In the genomic region with DNA sequence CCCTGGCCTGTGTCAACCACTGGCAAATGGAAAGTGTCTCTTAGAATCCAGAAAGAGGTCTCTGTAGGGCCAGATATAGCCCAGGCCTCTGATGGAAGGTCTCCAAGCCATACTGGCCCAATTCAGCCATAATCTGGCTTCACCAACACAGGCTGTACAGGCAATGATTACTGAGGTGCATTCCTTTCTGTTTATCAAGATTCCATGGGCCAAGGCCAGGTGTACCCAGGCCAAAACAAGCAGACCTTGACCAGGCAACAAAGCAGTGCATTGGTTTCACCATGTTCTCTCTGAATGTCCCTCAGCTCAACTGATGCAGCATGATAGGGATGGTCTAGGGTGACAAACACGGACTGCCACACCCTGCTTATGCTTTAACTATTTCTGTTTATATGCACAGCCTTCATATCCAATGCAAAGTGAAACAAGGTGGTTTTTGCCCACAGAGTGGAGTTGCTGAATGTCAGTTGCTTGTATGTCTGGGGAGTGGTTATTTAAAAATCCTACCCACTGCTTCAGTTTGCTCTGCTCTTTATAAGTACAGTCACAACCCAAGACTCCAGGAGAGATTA, we compare ENCODE assay signal across 1 cellular context.
TF ChIP-seq lines count a peak whose summit lies in the region.

No MANE protein-coding gene starts in this region.

TF ChIP-seq in HepG2, 621 proteins besides CTCF, POLR2A, EP300 and RAD21 (continued from another document and continues in another):
- TF ChIP-seq, protein P1, sequence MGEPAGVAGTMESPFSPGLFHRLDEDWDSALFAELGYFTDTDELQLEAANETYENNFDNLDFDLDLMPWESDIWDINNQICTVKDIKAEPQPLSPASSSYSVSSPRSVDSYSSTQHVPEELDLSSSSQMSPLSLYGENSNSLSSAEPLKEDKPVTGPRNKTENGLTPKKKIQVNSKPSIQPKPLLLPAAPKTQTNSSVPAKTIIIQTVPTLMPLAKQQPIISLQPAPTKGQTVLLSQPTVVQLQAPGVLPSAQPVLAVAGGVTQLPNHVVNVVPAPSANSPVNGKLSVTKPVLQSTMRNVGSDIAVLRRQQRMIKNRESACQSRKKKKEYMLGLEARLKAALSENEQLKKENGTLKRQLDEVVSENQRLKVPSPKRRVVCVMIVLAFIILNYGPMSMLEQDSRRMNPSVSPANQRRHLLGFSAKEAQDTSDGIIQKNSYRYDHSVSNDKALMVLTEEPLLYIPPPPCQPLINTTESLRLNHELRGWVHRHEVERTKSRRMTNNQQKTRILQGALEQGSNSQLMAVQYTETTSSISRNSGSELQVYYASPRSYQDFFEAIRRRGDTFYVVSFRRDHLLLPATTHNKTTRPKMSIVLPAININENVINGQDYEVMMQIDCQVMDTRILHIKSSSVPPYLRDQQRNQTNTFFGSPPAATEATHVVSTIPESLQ (CRISPR knock-in tag; conservative IDR thresholded peaks at IDR 0.05) = 0 out of 2 replicates have a peak, but pooled peaks have one; percentile 36
- TF ChIP-seq, protein P2, sequence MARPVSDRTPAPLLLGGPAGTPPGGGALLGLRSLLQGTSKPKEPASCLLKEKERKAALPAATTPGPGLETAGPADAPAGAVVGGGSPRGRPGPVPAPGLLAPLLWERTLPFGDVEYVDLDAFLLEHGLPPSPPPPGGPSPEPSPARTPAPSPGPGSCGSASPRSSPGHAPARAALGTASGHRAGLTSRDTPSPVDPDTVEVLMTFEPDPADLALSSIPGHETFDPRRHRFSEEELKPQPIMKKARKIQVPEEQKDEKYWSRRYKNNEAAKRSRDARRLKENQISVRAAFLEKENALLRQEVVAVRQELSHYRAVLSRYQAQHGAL (CRISPR knock-in tag; IDR thresholded peaks at IDR 0.05; ENCODE audit: not compliant biosample characterization) = no peak
- no peak for TF ChIP-seq CENPT (CRISPR knock-in tag; IDR thresholded peaks at IDR 0.05; ENCODE audit: low read depth)
- TF ChIP-seq, protein P3, sequence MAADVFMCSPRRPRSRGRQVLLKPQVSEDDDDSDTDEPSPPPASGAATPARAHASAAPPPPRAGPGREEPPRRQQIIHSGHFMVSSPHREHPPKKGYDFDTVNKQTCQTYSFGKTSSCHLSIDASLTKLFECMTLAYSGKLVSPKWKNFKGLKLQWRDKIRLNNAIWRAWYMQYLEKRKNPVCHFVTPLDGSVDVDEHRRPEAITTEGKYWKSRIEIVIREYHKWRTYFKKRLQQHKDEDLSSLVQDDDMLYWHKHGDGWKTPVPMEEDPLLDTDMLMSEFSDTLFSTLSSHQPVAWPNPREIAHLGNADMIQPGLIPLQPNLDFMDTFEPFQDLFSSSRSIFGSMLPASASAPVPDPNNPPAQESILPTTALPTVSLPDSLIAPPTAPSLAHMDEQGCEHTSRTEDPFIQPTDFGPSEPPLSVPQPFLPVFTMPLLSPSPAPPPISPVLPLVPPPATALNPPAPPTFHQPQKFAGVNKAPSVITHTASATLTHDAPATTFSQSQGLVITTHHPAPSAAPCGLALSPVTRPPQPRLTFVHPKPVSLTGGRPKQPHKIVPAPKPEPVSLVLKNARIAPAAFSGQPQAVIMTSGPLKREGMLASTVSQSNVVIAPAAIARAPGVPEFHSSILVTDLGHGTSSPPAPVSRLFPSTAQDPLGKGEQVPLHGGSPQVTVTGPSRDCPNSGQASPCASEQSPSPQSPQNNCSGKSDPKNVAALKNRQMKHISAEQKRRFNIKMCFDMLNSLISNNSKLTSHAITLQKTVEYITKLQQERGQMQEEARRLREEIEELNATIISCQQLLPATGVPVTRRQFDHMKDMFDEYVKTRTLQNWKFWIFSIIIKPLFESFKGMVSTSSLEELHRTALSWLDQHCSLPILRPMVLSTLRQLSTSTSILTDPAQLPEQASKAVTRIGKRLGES (CRISPR knock-in tag; IDR thresholded peaks at IDR 0.05; ENCODE audit: borderline replicate concordance) = no peak
- peak; percentile 61; the same call in 1 of the 2 replicates for TF ChIP-seq CREM (IDR thresholded peaks at IDR 0.05)
- no peak for TF ChIP-seq CREM (CRISPR knock-in tag; IDR thresholded peaks at IDR 0.05)
- TF ChIP-seq ZSCAN9 (CRISPR knock-in tag; IDR thresholded peaks at IDR 0.05; ENCODE audit: borderline replicate concordance) = no peak
- no peak for TF ChIP-seq ZNF768 (CRISPR knock-in tag; IDR thresholded peaks at IDR 0.05)
- no peak for TF ChIP-seq ZNF83 (CRISPR knock-in tag; IDR thresholded peaks at IDR 0.05; ENCODE audit: borderline replicate concordance)
- TF ChIP-seq HNF4G (IDR thresholded peaks at IDR 0.05; ENCODE audit: borderline replicate concordance, low read depth, low read length) = peak; percentile 54; the same call in 1 of the 2 replicates
- peak; percentile 60; the same call in 1 of the 2 replicates for TF ChIP-seq HNF4G (CRISPR knock-in tag; IDR thresholded peaks at IDR 0.05; ENCODE audit: borderline replicate concordance, low read depth)
- TF ChIP-seq ATAD3A (CRISPR knock-in tag; IDR thresholded peaks at IDR 0.05) = no peak
- no peak for TF ChIP-seq ZFP62 (CRISPR knock-in tag; IDR thresholded peaks at IDR 0.05)
- TF ChIP-seq, protein P4, sequence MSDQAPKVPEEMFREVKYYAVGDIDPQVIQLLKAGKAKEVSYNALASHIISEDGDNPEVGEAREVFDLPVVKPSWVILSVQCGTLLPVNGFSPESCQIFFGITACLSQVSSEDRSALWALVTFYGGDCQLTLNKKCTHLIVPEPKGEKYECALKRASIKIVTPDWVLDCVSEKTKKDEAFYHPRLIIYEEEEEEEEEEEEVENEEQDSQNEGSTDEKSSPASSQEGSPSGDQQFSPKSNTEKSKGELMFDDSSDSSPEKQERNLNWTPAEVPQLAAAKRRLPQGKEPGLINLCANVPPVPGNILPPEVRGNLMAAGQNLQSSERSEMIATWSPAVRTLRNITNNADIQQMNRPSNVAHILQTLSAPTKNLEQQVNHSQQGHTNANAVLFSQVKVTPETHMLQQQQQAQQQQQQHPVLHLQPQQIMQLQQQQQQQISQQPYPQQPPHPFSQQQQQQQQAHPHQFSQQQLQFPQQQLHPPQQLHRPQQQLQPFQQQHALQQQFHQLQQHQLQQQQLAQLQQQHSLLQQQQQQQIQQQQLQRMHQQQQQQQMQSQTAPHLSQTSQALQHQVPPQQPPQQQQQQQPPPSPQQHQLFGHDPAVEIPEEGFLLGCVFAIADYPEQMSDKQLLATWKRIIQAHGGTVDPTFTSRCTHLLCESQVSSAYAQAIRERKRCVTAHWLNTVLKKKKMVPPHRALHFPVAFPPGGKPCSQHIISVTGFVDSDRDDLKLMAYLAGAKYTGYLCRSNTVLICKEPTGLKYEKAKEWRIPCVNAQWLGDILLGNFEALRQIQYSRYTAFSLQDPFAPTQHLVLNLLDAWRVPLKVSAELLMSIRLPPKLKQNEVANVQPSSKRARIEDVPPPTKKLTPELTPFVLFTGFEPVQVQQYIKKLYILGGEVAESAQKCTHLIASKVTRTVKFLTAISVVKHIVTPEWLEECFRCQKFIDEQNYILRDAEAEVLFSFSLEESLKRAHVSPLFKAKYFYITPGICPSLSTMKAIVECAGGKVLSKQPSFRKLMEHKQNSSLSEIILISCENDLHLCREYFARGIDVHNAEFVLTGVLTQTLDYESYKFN (CRISPR knock-in tag; conservative IDR thresholded peaks at IDR 0.05) = peak; percentile 96
- TF ChIP-seq PAWR (CRISPR knock-in tag; IDR thresholded peaks at IDR 0.05; ENCODE audit: borderline replicate concordance) = no peak
- TF ChIP-seq, protein P5, sequence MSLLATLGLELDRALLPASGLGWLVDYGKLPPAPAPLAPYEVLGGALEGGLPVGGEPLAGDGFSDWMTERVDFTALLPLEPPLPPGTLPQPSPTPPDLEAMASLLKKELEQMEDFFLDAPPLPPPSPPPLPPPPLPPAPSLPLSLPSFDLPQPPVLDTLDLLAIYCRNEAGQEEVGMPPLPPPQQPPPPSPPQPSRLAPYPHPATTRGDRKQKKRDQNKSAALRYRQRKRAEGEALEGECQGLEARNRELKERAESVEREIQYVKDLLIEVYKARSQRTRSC (CRISPR knock-in tag; IDR thresholded peaks at IDR 0.05; ENCODE audit: low read depth) = no peak
- TF ChIP-seq SALL2 (CRISPR knock-in tag; IDR thresholded peaks at IDR 0.05) = peak; percentile 71; the same call in 1 of the 2 replicates
- 0 out of 2 replicates have a peak, but pooled peaks have one; percentile 40 for TF ChIP-seq JUND (CRISPR knock-in tag; IDR thresholded peaks at IDR 0.05)
- TF ChIP-seq TBX2 (CRISPR knock-in tag; IDR thresholded peaks at IDR 0.05; ENCODE audit: borderline replicate concordance) = peak; percentile 87
- TF ChIP-seq NR3C1 (CRISPR knock-in tag; IDR thresholded peaks at IDR 0.05) = no peak
- TF ChIP-seq ATM (IDR thresholded peaks at IDR 0.05; ENCODE audit: borderline replicate concordance) = no peak
- no peak for TF ChIP-seq ZNF101 (CRISPR knock-in tag; IDR thresholded peaks at IDR 0.05; ENCODE audit: borderline replicate concordance, low read depth)
- no peak for TF ChIP-seq TBP (CRISPR knock-in tag; IDR thresholded peaks at IDR 0.05)
- peak; percentile 46; the same call in 1 of the 2 replicates for TF ChIP-seq NR2C2 (CRISPR knock-in tag; IDR thresholded peaks at IDR 0.05; ENCODE audit: borderline replicate concordance)
- TF ChIP-seq TP53 (CRISPR knock-in tag; conservative IDR thresholded peaks at IDR 0.05) = no peak
- 0 out of 2 replicates have a peak, but pooled peaks have one; percentile 13 for TF ChIP-seq RBFOX2 (IDR thresholded peaks at IDR 0.05; ENCODE audit: low read depth, low read length)
- TF ChIP-seq ZFP1 (CRISPR knock-in tag; IDR thresholded peaks at IDR 0.05) = 0 out of 2 replicates have a peak, but pooled peaks have one; percentile 27
- no peak for TF ChIP-seq ZNF556 (CRISPR knock-in tag; IDR thresholded peaks at IDR 0.05; ENCODE audit: borderline replicate concordance)
- peak; percentile 79 for TF ChIP-seq SAP130 (CRISPR knock-in tag; IDR thresholded peaks at IDR 0.05; ENCODE audit: low read depth)
- peak; percentile 87 for TF ChIP-seq BCL6 (CRISPR knock-in tag; IDR thresholded peaks at IDR 0.05)
- TF ChIP-seq PHF5A (CRISPR knock-in tag; IDR thresholded peaks at IDR 0.05; ENCODE audit: low read depth, unreplicated experiment) = no peak
- TF ChIP-seq, protein P6, sequence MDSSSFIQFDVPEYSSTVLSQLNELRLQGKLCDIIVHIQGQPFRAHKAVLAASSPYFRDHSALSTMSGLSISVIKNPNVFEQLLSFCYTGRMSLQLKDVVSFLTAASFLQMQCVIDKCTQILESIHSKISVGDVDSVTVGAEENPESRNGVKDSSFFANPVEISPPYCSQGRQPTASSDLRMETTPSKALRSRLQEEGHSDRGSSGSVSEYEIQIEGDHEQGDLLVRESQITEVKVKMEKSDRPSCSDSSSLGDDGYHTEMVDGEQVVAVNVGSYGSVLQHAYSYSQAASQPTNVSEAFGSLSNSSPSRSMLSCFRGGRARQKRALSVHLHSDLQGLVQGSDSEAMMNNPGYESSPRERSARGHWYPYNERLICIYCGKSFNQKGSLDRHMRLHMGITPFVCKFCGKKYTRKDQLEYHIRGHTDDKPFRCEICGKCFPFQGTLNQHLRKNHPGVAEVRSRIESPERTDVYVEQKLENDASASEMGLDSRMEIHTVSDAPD (CRISPR knock-in tag; IDR thresholded peaks at IDR 0.05) = peak; percentile 99
- TF ChIP-seq, protein P7, sequence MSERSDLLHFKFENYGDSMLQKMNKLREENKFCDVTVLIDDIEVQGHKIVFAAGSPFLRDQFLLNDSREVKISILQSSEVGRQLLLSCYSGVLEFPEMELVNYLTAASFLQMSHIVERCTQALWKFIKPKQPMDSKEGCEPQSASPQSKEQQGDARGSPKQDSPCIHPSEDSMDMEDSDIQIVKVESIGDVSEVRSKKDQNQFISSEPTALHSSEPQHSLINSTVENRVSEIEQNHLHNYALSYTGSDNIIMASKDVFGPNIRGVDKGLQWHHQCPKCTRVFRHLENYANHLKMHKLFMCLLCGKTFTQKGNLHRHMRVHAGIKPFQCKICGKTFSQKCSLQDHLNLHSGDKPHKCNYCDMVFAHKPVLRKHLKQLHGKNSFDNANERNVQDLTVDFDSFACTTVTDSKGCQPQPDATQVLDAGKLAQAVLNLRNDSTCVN (CRISPR knock-in tag; IDR thresholded peaks at IDR 0.05; ENCODE audit: borderline replicate concordance) = no peak
- no peak for TF ChIP-seq TEAD2 (CRISPR knock-in tag; IDR thresholded peaks at IDR 0.05)
- TF ChIP-seq MTA1 (CRISPR knock-in tag; IDR thresholded peaks at IDR 0.05; ENCODE audit: borderline replicate concordance) = peak; percentile 27; the same call in 1 of the 2 replicates
- TF ChIP-seq, protein P8, sequence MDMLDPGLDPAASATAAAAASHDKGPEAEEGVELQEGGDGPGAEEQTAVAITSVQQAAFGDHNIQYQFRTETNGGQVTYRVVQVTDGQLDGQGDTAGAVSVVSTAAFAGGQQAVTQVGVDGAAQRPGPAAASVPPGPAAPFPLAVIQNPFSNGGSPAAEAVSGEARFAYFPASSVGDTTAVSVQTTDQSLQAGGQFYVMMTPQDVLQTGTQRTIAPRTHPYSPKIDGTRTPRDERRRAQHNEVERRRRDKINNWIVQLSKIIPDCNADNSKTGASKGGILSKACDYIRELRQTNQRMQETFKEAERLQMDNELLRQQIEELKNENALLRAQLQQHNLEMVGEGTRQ (IDR thresholded peaks at IDR 0.05; ENCODE audit: low read depth, low read length) = no peak
- TF ChIP-seq, protein P8 (CRISPR knock-in tag; IDR thresholded peaks at IDR 0.05; ENCODE audit: borderline replicate concordance) = no peak
- TF ChIP-seq ISL2 (CRISPR knock-in tag; IDR thresholded peaks at IDR 0.05) = peak; percentile 82; the same call in 1 of the 2 replicates
- TF ChIP-seq, protein P9, sequence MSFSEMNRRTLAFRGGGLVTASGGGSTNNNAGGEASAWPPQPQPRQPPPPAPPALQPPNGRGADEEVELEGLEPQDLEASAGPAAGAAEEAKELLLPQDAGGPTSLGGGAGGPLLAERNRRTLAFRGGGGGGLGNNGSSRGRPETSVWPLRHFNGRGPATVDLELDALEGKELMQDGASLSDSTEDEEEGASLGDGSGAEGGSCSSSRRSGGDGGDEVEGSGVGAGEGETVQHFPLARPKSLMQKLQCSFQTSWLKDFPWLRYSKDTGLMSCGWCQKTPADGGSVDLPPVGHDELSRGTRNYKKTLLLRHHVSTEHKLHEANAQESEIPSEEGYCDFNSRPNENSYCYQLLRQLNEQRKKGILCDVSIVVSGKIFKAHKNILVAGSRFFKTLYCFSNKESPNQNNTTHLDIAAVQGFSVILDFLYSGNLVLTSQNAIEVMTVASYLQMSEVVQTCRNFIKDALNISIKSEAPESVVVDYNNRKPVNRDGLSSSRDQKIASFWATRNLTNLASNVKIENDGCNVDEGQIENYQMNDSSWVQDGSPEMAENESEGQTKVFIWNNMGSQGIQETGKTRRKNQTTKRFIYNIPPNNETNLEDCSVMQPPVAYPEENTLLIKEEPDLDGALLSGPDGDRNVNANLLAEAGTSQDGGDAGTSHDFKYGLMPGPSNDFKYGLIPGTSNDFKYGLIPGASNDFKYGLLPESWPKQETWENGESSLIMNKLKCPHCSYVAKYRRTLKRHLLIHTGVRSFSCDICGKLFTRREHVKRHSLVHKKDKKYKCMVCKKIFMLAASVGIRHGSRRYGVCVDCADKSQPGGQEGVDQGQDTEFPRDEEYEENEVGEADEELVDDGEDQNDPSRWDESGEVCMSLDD (CRISPR knock-in tag; IDR thresholded peaks at IDR 0.05; ENCODE audit: borderline replicate concordance) = no peak; the same call in 1 of the 2 replicates
- TF ChIP-seq ZNF235 (CRISPR knock-in tag; IDR thresholded peaks at IDR 0.05; ENCODE audit: borderline replicate concordance) = no peak
- TF ChIP-seq ZNF205 (CRISPR knock-in tag; IDR thresholded peaks at IDR 0.05) = peak; percentile 73; the same call in 1 of the 2 replicates
- TF ChIP-seq SOX5 (CRISPR knock-in tag; IDR thresholded peaks at IDR 0.05; ENCODE audit: borderline replicate concordance) = peak; percentile 92
- TF ChIP-seq ZIK1 (CRISPR knock-in tag; IDR thresholded peaks at IDR 0.05; ENCODE audit: borderline replicate concordance, low read depth) = no peak
